In genomic region chrX:12966151-12966550, GRCh38 we compare ENCODE assay signal across 1 cellular context.
TF ChIP-seq lines count a peak whose summit lies in the region.

No MANE protein-coding gene starts in this region.

TF ChIP-seq in K562, 482 proteins besides CTCF, POLR2A, EP300 and RAD21:
- TF ChIP-seq IRF9 (tag; IDR thresholded peaks at IDR 0.05), result no peak
- no peak for TF ChIP-seq SRF (CRISPR knock-in tag; IDR thresholded peaks at IDR 0.05)
- no peak for TF ChIP-seq ZNF77 (CRISPR knock-in tag; IDR thresholded peaks at IDR 0.05)
- TF ChIP-seq HEY1 (CRISPR knock-in tag; IDR thresholded peaks at IDR 0.05; ENCODE audit: borderline replicate concordance), result no peak
- no peak for TF ChIP-seq BRF1 (IDR thresholded peaks at IDR 0.05; ENCODE audit: borderline replicate concordance, extremely low read depth, insufficient read length)
- TF ChIP-seq TFE3 (CRISPR knock-in tag; IDR thresholded peaks at IDR 0.05), result no peak
- no peak for TF ChIP-seq CAMTA2 (CRISPR knock-in tag; conservative IDR thresholded peaks at IDR 0.05)
- no peak for TF ChIP-seq NR2F6 (CRISPR knock-in tag; IDR thresholded peaks at IDR 0.05)
